Comparison of ENCODE assay signal across 10 cellular contexts in the genomic region with DNA sequence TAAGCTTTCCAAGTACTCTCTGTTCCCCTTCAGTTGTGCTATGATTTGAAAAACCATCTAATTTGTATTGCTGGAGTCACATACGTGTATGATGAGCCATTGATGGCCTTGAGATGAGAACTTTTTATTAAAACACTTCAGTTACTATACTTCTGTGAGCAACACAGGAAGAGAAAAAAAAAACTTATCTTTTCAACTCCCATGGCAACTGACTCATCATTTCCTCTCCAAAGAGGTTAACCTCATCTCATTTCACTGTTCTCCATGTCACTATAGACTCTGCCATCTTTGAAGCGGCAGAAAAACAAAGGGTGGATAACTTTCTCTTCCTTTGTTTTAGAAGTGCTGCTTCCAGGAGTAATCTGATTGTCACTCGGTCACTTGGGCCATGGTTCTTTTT.
DNase-seq lines count a peak whose midpoint lies in the region; TF ChIP-seq lines count a peak whose summit lies in the region.
"Had no signal": no experiment of that assay in that cellular context is flagged by ENCODE, and none has a peak within 500 bp of the region (broad histone marks: within the 10 kb centered on the region; RNA-seq: fewer than 3 reads in every experiment).

No MANE protein-coding gene starts in this region.

- H3K9me3 ChIP-seq in CD8-positive, alpha-beta memory T cell (ENCODE audit: low read length) = no peaks in the 10 kb centered on the region
- H3K9me3 ChIP-seq in SJCRH30 (replicated peaks) = no peaks in the 10 kb centered on the region

- peak overlapping the region; percentile 2 for H3K27ac ChIP-seq in CD8-positive, alpha-beta memory T cell (ENCODE audit: low read depth, low read length)
- no peak overlapping the region for H3K27ac ChIP-seq in SJCRH30
- H3K27ac ChIP-seq: VCaP had no signal

- H3K4me3 ChIP-seq in CD8-positive, alpha-beta memory T cell (ENCODE audit: low read length) = peak overlapping the region; percentile 26
- H3K4me3 ChIP-seq in kidney epithelial cell (ENCODE audit: low read depth, low read length) = no peak overlapping the region
- no peak overlapping the region for H3K4me3 ChIP-seq in SJCRH30

- no peaks in the 10 kb centered on the region for H3K27me3 Mint-ChIP-seq in CD8-positive, alpha-beta memory T cell
- H3K27me3 Mint-ChIP-seq in activated CD4-positive, alpha-beta memory T cell treated with anti-CD3 and anti-CD28 coated beads, Interleukin-2, amount 10 ng/mL, durations not matched to agents 7 days and 5 days = peaks cover 10% of the 10 kb centered on the region

- no peaks in the 10 kb centered on the region for H3K36me3 ChIP-seq in CD8-positive, alpha-beta memory T cell (ENCODE audit: insufficient read depth, low read length)
- H3K36me3 ChIP-seq in kidney epithelial cell (ENCODE audit: control insufficient read depth, insufficient read depth, low read length) (no peaks in the 10 kb centered on the region), SJCRH30 (no peaks in the 10 kb centered on the region)

- peaks cover 25% of the 10 kb centered on the region for H3K4me1 ChIP-seq in CD8-positive, alpha-beta memory T cell (ENCODE audit: insufficient read depth, low read length)
- H3K4me1 ChIP-seq in SJCRH30 = no peaks in the 10 kb centered on the region

- H3K36me3 Mint-ChIP-seq in CD8-positive, alpha-beta memory T cell = peaks cover 0 to 6% (median 0%) of the 10 kb centered on the region in 3 donors
- no peaks in the 10 kb centered on the region for H3K36me3 Mint-ChIP-seq in activated CD4-positive, alpha-beta memory T cell treated with anti-CD3 and anti-CD28 coated beads, Interleukin-2, amount 10 ng/mL, durations not matched to agents 7 days and 5 days (ENCODE audit: low read depth)

- peak overlapping the region in 6 of 7 donors; percentile 49 to 71 (median 58) for H3K4me3 Mint-ChIP-seq in CD8-positive, alpha-beta memory T cell
- no peak overlapping the region for H3K4me3 Mint-ChIP-seq in activated CD4-positive, alpha-beta memory T cell treated with anti-CD3 and anti-CD28 coated beads, Interleukin-2, amount 10 ng/mL, durations not matched to agents 7 days and 5 days

- no peaks in the 10 kb centered on the region for H3K27me3 ChIP-seq in CD8-positive, alpha-beta memory T cell (ENCODE audit: insufficient read depth, low read length, poor library complexity, severe bottlenecking)
- H3K27me3 ChIP-seq in kidney epithelial cell (ENCODE audit: control insufficient read depth, insufficient read depth, low read length) = no peaks in the 10 kb centered on the region
- no peaks in the 10 kb centered on the region for H3K27me3 ChIP-seq in SJCRH30

- POLR2A ChIA-PET in CD8-positive, alpha-beta memory T cell (lab: Charles Lee) = no interaction called here
- POLR2A ChIA-PET in activated CD4-positive, alpha-beta memory T cell treated with anti-CD3 and anti-CD28 coated beads, Interleukin-2, amount 10 ng/mL, durations not matched to agents 7 days and 5 days (lab: Charles Lee) = interaction anchor here (1.0 to 1.3 kb wide), 2 partner anchors 29 to 124 kb away, joined by 3 read pairs; no protein-coding TSS in a partner anchor

- H3K4me1 Mint-ChIP-seq in CD8-positive, alpha-beta memory T cell = peaks cover 30 to 41% (median 38%) of the 10 kb centered on the region in 3 donors
- H3K4me1 Mint-ChIP-seq in activated CD4-positive, alpha-beta memory T cell treated with anti-CD3 and anti-CD28 coated beads, Interleukin-2, amount 10 ng/mL, durations not matched to agents 7 days and 5 days = peaks cover 32% of the 10 kb centered on the region

- no peaks in the 10 kb centered on the region for H3K9me3 Mint-ChIP-seq in CD8-positive, alpha-beta memory T cell
- no peaks in the 10 kb centered on the region for H3K9me3 Mint-ChIP-seq in activated CD4-positive, alpha-beta memory T cell treated with anti-CD3 and anti-CD28 coated beads, Interleukin-2, amount 10 ng/mL, durations not matched to agents 7 days and 5 days

- TF ChIP-seq CTCF in kidney epithelial cell (IDR thresholded peaks at IDR 0.05; ENCODE audit: insufficient read depth, low read length, poor library complexity, severe bottlenecking) = no peak

- H3K27ac Mint-ChIP-seq in CD8-positive, alpha-beta memory T cell = peak overlapping the region; percentile 61 to 99 (median 91)
- peak overlapping the region; percentile 75 for H3K27ac Mint-ChIP-seq in activated CD4-positive, alpha-beta memory T cell treated with anti-CD3 and anti-CD28 coated beads, Interleukin-2, amount 10 ng/mL, durations not matched to agents 7 days and 5 days

- DNase-seq in CD8-positive, alpha-beta memory T cell = peak in 2 of 5 donors; percentile 70 to 73
- DNase-seq in HPDE6-E6E7 (ENCODE audit: extremely low spot score) (peak; percentile 22), kidney epithelial cell (ENCODE audit: low read depth) (peak; percentile 16), cerebellum (ENCODE audit: low spot score) (no peak), cortex of kidney (lab: John Stamatoyannopoulos, UW) (no peak), NCI-H1694 (lab: John Stamatoyannopoulos, UW) (no peak), SJCRH30 (no peak)
- DNase-seq in activated CD4-positive, alpha-beta memory T cell treated with anti-CD3 and anti-CD28 coated beads, Interleukin-2, amount 10 ng/mL, durations not matched to agents 7 days and 5 days = no peak
- DNase-seq: head of caudate nucleus had no signal

- CTCF ChIA-PET in CD8-positive, alpha-beta memory T cell (lab: Charles Lee) = interaction anchor here (0.8 kb wide), 1 partner anchor 126 kb away, joined by 3 read pairs; no protein-coding TSS in a partner anchor
- CTCF ChIA-PET in activated CD4-positive, alpha-beta memory T cell treated with anti-CD3 and anti-CD28 coated beads, Interleukin-2, amount 10 ng/mL, durations not matched to agents 7 days and 5 days (lab: Charles Lee) = interaction anchor here (1.2 kb wide), 1 partner anchor 332 kb away, joined by 3 read pairs; no protein-coding TSS in a partner anchor

Comparison
In these comparisons a context has a peak if more than half of its experiments do, and no peak if none do; other contexts are left out.
1. DNase-seq: peak in HPDE6-E6E7 (single experiment) and kidney epithelial cell (single experiment); none in activated CD4-positive, alpha-beta memory T cell treated with anti-CD3 and anti-CD28 coated beads, Interleukin-2, amount 10 ng/mL, durations not matched to agents 7 days and 5 days (single experiment), cerebellum (single experiment), cortex of kidney (single experiment), NCI-H1694 (single experiment) and SJCRH30 (0 of 2).